In the genomic region with DNA sequence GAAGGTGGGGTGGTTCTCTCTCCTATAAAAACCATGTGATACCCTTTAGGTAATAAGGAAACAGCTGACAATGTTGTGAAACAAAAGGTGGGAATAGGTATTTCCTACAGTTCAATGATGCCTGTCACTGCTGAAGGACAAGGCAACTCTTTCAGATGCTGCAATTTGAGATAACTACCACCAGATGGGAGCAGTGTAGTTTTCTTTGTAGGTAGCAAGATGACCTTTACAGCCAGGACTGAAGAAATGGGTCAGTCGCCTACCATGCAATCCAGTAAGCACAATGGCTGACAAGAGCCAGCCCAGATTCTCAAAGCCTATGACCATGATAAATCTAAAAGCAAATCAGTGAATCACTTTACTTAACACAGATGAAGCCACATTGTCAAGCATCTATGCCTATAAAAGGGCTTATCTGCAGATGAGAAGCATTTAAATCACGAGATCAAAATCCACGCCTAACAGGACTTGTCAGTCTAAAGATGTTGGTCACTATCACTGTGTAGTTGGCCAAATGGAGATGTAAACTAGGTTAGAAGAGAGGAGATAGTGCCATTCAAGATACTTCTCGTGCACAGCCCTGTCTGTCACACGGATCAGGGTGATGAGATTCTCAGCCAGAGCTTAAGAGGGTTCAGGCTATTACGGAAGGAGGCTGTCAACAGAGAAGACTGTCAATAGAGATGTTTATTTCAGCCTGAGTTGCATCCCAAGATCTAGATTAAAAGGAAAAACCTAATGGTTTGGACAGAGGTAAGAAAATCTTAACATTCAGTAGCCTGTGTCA, we compare ENCODE assay signal across 8 cellular contexts.
DNase-seq lines count a peak whose midpoint lies in the region; ATAC-seq and TF ChIP-seq lines count a peak whose summit lies in the region.

No MANE protein-coding gene starts in this region.

- in situ Hi-C loops in astrocyte of the spinal cord (cut with HindIII; ENCODE audit: low sequenced_read_pairs), result no loop called here

- no peaks in the 10 kb centered on the region for H3K9me3 ChIP-seq in thoracic aorta

- ATAC-seq in HG02623 (IDR thresholded peaks at IDR 0.05; ENCODE audit: unreplicated experiment) (peak; percentile 50), thoracic aorta (ENCODE audit: insufficient number of reproducible peaks, low FRiP score, low read depth) (no peak)

- H3K27me3 ChIP-seq in thoracic aorta (replicated peaks; ENCODE audit: insufficient read depth), result no peaks in the 10 kb centered on the region

- TF ChIP-seq CTCF in astrocyte of the spinal cord (IDR thresholded peaks at IDR 0.05; ENCODE audit: low read depth, low read length) (peak; percentile 65), thoracic aorta (IDR thresholded peaks at IDR 0.05) (peak; percentile 56)

- no peak overlapping the region for H3K4me3 ChIP-seq in astrocyte of the spinal cord (ENCODE audit: low read depth, low read length)
- no peak overlapping the region for H3K4me3 ChIP-seq in thoracic aorta

- peaks cover 6 to 18% of the 10 kb centered on the region in 2 donors for H3K4me1 ChIP-seq in thoracic aorta (ENCODE audit: control insufficient read depth in 1 of 2, low read depth in 2 of 2)

- DNase-seq in SIG-M5 treated with dmso at 0.1 percent for 504 hours (lab: John Stamatoyannopoulos, UW; ENCODE audit: unreplicated experiment) (peak; percentile 47), SIG-M5 (lab: John Stamatoyannopoulos, UW) (no peak), NCI-H748 (lab: John Stamatoyannopoulos, UW; ENCODE audit: unreplicated experiment) (peak; percentile 62), astrocyte of the spinal cord (ENCODE audit: low read depth, low spot score) (peak; percentile 58), iris pigment epithelial cell (ENCODE audit: low read depth) (peak; percentile 79), thoracic aorta (ENCODE audit: low spot score) (no peak)
- no peak for DNase-seq in stimulated activated CD4-positive, alpha-beta T cell treated with anti-CD3 and anti-CD28 coated beads, Interleukin-4, amount 100 ng/mL, for 24 hours

- H3K27ac ChIP-seq in thoracic aorta, result no peak overlapping the region

- no peaks in the 10 kb centered on the region for H3K36me3 ChIP-seq in thoracic aorta

Comparison
In these comparisons a context has a peak if more than half of its experiments do, and no peak if none do; other contexts are left out.
1. DNase-seq: peak in SIG-M5 treated with dmso at 0.1 percent for 504 hours (single experiment), NCI-H748 (single experiment), astrocyte of the spinal cord (single experiment) and iris pigment epithelial cell (single experiment); none in SIG-M5 (single experiment), thoracic aorta (single experiment) and stimulated activated CD4-positive, alpha-beta T cell treated with anti-CD3 and anti-CD28 coated beads, Interleukin-4, amount 100 ng/mL, for 24 hours (single experiment).